In the genomic region with DNA sequence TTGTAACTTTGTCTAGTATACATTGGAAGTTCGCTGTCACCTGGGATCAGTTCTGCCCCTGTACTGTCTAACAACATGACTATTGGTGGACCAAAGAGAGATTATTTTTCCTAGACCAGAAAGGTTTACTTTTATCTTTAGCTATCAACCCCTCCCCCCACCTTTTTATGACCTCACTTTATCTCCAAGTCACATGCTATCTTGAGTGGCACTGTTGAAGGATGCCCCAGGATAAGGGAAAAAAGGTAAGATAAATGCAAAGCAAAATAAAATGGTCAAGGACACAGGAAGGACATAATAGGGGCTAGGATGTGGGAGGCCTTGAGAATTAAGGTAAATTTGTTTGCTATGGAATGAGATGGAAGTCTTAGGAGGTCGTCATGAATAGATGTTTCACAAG, we compare ENCODE assay signal across 11 cellular contexts. TPM values are rescaled to one million over a fixed set of nuclear protein-coding genes. Genes with fewer than 3 reads are reported as not detected.
DNase-seq lines count a peak whose midpoint lies in the region; ATAC-seq, FAIRE-seq and TF ChIP-seq lines count a peak whose summit lies in the region.
"Had no signal": no experiment of that assay in that cellular context is flagged by ENCODE, and none has a peak within 500 bp of the region (broad histone marks: within the 10 kb centered on the region; RNA-seq: fewer than 3 reads in every experiment).

No MANE protein-coding gene starts in this region.

- peak overlapping the region; percentile 53 for H3K27ac Mint-ChIP-seq in T-helper 2 cell treated with Interferon-gamma antibody and Interleukin-4, amounts not matched to agents 5 μg/mL and 100 μg/mL, for 36 hours
- H3K27ac Mint-ChIP-seq in endothelial cell (ENCODE audit: unreplicated experiment): peak overlapping the region; percentile 93
- H3K27ac Mint-ChIP-seq in stimulated activated effector memory CD8-positive, alpha-beta T cell treated with anti-CD3 and anti-CD28 coated beads, Interleukin-12 subunit alpha, Interleukin-12 subunit beta, amount 100 ng/mL, for 72 hours: peak overlapping the region; percentile 93

- FAIRE-seq in small intestine (lab: Jason Lieb, UNC): no peak
- FAIRE-seq: bronchial epithelial cell had no signal

- H3K27ac ChIP-seq in PC-3 (ENCODE audit: low read length) (no peak overlapping the region), small intestine (ENCODE audit: low read depth in 1 of 2, low read length in 1 of 2) (no peak overlapping the region)

- H3F3A ChIP-seq in PC-3 (ENCODE audit: low read length, unreplicated experiment): no peaks in the 10 kb centered on the region

- H4K20me1 ChIP-seq in PC-3 (ENCODE audit: low read length): peaks cover 10% of the 10 kb centered on the region; the same call in 1 of the 2 replicates

- no TSS peak for BruUV-seq in PC-3 (replicated peaks; lab: Mats Ljungman, UMichigan)

- TF ChIP-seq CTCF in PC-3 (conservative IDR thresholded peaks at IDR 0.05; ENCODE audit: low read depth, low read length): no peak
- TF ChIP-seq CTCF in endothelial cell (IDR thresholded peaks at IDR 0.05; ENCODE audit: unreplicated experiment): no peak

- peaks cover 33% of the 10 kb centered on the region for H3K79me2 ChIP-seq in PC-3 (ENCODE audit: low read length)

- H3K9me3 ChIP-seq in PC-3 (ENCODE audit: low read length): no peaks in the 10 kb centered on the region
- H3K9me3 ChIP-seq in small intestine (ENCODE audit: control insufficient read depth, low read depth): no peaks in the 10 kb centered on the region
- H3K9me3 ChIP-seq: thoracic aorta had no signal

- H3K27me3 Mint-ChIP-seq in T-helper 2 cell treated with Interferon-gamma antibody and Interleukin-4, amounts not matched to agents 5 μg/mL and 100 μg/mL, for 36 hours (ENCODE audit: low read depth): no peaks in the 10 kb centered on the region
- peaks cover 14% of the 10 kb centered on the region for H3K27me3 Mint-ChIP-seq in endothelial cell (ENCODE audit: unreplicated experiment)

- H3K36me3 ChIP-seq in PC-3 (ENCODE audit: low read depth, low read length): no peaks in the 10 kb centered on the region
- peaks cover 0 to 5% of the 10 kb centered on the region in 2 donors for H3K36me3 ChIP-seq in small intestine (ENCODE audit: control insufficient read depth in 2 of 2, insufficient read depth in 2 of 2, low read length in 2 of 2)

- H3K9me3 Mint-ChIP-seq in T-helper 2 cell treated with Interferon-gamma antibody and Interleukin-4, amounts not matched to agents 5 μg/mL and 100 μg/mL, for 36 hours: no peaks in the 10 kb centered on the region
- no peaks in the 10 kb centered on the region for H3K9me3 Mint-ChIP-seq in endothelial cell (ENCODE audit: unreplicated experiment)
- H3K9me3 Mint-ChIP-seq in stimulated activated effector memory CD8-positive, alpha-beta T cell treated with anti-CD3 and anti-CD28 coated beads, Interleukin-12 subunit alpha, Interleukin-12 subunit beta, amount 100 ng/mL, for 72 hours: no peaks in the 10 kb centered on the region

- H3K4me2 ChIP-seq in PC-3 (ENCODE audit: low read length): peak overlapping the region; percentile 92; the same call in 1 of the 2 replicates

- POLR2A ChIA-PET in PC-3 (lab: Charles Lee; ENCODE audit: unreplicated experiment): no interaction called here

- no peak overlapping the region for H3K9ac ChIP-seq in PC-3 (ENCODE audit: low read length)

- H3K36me3 Mint-ChIP-seq in T-helper 2 cell treated with Interferon-gamma antibody and Interleukin-4, amounts not matched to agents 5 μg/mL and 100 μg/mL, for 36 hours (ENCODE audit: low read depth): peaks cover 17% of the 10 kb centered on the region
- H3K36me3 Mint-ChIP-seq in endothelial cell (ENCODE audit: low read depth, unreplicated experiment): peaks cover 15% of the 10 kb centered on the region
- H3K36me3 Mint-ChIP-seq in stimulated activated effector memory CD8-positive, alpha-beta T cell treated with anti-CD3 and anti-CD28 coated beads, Interleukin-12 subunit alpha, Interleukin-12 subunit beta, amount 100 ng/mL, for 72 hours: peaks cover 30% of the 10 kb centered on the region

- ATAC-seq in PC-3: no peak
- ATAC-seq in stimulated activated effector memory CD8-positive, alpha-beta T cell treated with anti-CD3 and anti-CD28 coated beads, Interleukin-12 subunit alpha, Interleukin-12 subunit beta, amount 100 ng/mL, for 72 hours: no peak

- H3K4me3 Mint-ChIP-seq in T-helper 2 cell treated with Interferon-gamma antibody and Interleukin-4, amounts not matched to agents 5 μg/mL and 100 μg/mL, for 36 hours: peak overlapping the region; percentile 90
- H3K4me3 Mint-ChIP-seq in endothelial cell (ENCODE audit: unreplicated experiment): peak overlapping the region; percentile 91
- peak overlapping the region; percentile 79 for H3K4me3 Mint-ChIP-seq in stimulated activated effector memory CD8-positive, alpha-beta T cell treated with anti-CD3 and anti-CD28 coated beads, Interleukin-12 subunit alpha, Interleukin-12 subunit beta, amount 100 ng/mL, for 72 hours

- CTCF ChIA-PET in PC-3 (lab: Charles Lee): interaction anchor here (0.5 kb wide), 1 partner anchor 83 kb away, joined by 5 read pairs; no protein-coding TSS in a partner anchor

- H3K4me1 ChIP-seq in PC-3 (ENCODE audit: insufficient read depth, low read length) (peaks cover 24% of the 10 kb centered on the region), small intestine (ENCODE audit: control insufficient read depth in 2 of 2, insufficient read depth in 1 of 2, low read depth in 1 of 2, low read length in 1 of 2) (peaks cover 3 to 26% of the 10 kb centered on the region in 2 donors)

- no peak for DNase-seq in T-helper 2 cell treated with Interferon-gamma antibody and Interleukin-4, amounts not matched to agents 5 μg/mL and 100 μg/mL, for 36 hours (ENCODE audit: low spot score)
- no peak for DNase-seq in T-helper 2 cell
- no peak for DNase-seq in PC-3
- DNase-seq in endothelial cell (ENCODE audit: low spot score): no peak
- DNase-seq in stimulated activated effector memory CD8-positive, alpha-beta T cell treated with anti-CD3 and anti-CD28 coated beads, Interleukin-12 subunit alpha, Interleukin-12 subunit beta, amount 100 ng/mL, for 72 hours (ENCODE audit: low spot score in 2 of 2): no peak
- DNase-seq in HuH-7 (ENCODE audit: low spot score): no peak
- DNase-seq in NCI-H187 treated with DMSO at 0.1 percent for 48 hours (lab: John Stamatoyannopoulos, UW): no peak
- DNase-seq in small intestine: no peak
- DNase-seq: NCI-H1694 treated with DMSO at 0.1 percent for 48 hours had no signal

- intact Hi-C loops in PC-3 (cut with micrococcal nuclease): no loop called here

- H3K27me3 ChIP-seq in PC-3 (ENCODE audit: low read length) (no peaks in the 10 kb centered on the region), small intestine (ENCODE audit: control insufficient read depth in 2 of 2, insufficient read depth in 2 of 2, low read length in 2 of 2) (no peaks in the 10 kb centered on the region)

- WGBS in small intestine, 3 donors: 60 to 67% (median 65%) methylated on average over 2 of the region's 2 CpGs

- no peaks in the 10 kb centered on the region for H3K9me2 ChIP-seq in PC-3 (replicated peaks; ENCODE audit: low read length)

- H3K4me3 ChIP-seq in PC-3 (ENCODE audit: low read length) (0 out of 2 replicates have a peak overlapping the region, but pooled peaks have one; percentile 68), small intestine (ENCODE audit: low read depth in 1 of 2, low read length in 2 of 2) (no peak overlapping the region)

- H3K4me1 Mint-ChIP-seq in T-helper 2 cell treated with Interferon-gamma antibody and Interleukin-4, amounts not matched to agents 5 μg/mL and 100 μg/mL, for 36 hours (ENCODE audit: low read depth): peaks cover 55% of the 10 kb centered on the region
- peaks cover 22% of the 10 kb centered on the region for H3K4me1 Mint-ChIP-seq in endothelial cell (ENCODE audit: unreplicated experiment)
- H3K4me1 Mint-ChIP-seq in stimulated activated effector memory CD8-positive, alpha-beta T cell treated with anti-CD3 and anti-CD28 coated beads, Interleukin-12 subunit alpha, Interleukin-12 subunit beta, amount 100 ng/mL, for 72 hours: peaks cover 28% of the 10 kb centered on the region

- 0 out of 2 replicates have a peak overlapping the region, but pooled peaks have one; percentile 98 for H2AFZ ChIP-seq in PC-3 (ENCODE audit: low read length)

RNA-seq across cellular contexts. Expression of a gene that starts 1.0 kb away (rescaled TPM):
- 9.9 and 15.4 TPM in 2 replicates for total RNA-seq in PC-3 (2014; rRNA removed)
- total RNA-seq in endothelial cell (ENCODE audit: unreplicated experiment): 41.2 TPM
- polyA plus RNA-seq in small intestine: 1 to 10 TPM; 6.8 to 9.8 (median 6.9) TPM
